ENCODE assay signal across 15 cellular contexts in the genomic region with DNA sequence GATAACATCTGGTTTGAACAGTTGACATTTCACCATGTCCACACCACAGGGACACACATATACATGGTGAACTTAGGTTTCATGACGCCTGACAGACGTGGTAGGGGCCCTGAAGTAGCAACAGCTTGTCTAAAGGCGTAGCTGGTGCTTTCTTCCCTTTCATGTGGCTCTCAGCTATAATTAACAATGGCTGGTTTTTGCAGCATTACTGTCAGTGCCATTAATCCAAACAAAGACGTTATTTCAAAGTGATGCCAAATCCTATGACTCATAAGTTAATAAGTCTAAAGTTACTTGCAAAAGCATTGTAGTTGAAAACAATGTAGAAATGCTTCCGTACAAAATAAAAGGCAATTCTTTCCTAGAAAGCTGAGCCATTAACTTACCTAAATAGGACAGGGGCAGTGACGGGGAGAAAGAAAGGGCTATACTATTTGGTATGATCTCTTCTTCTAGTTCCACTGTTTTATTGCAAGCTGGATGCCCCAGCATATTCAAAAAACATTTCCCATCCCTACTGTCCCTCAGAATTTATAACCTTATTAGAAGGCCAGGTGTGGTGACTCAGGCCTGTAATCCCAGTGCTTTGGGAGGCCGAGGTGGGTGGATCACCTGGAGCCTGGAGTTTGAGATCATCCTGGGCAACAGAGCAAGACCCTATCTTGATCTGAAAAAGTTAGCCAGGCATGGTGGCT.
DNase-seq lines count a peak whose midpoint lies in the region; ATAC-seq, FAIRE-seq and TF ChIP-seq lines count a peak whose summit lies in the region.
"Had no signal": no experiment of that assay in that cellular context is flagged by ENCODE, and none has a peak within 500 bp of the region (broad histone marks: within the 10 kb centered on the region; RNA-seq: fewer than 3 reads in every experiment).

No MANE protein-coding gene starts in this region.

- H3K36me3 Mint-ChIP-seq in HFFc6 (ENCODE audit: low read depth) = peaks cover 16% of the 10 kb centered on the region

- TF ChIP-seq CTCF in HFFc6 (IDR thresholded peaks at IDR 0.05) = no peak
- no peak for TF ChIP-seq CTCF in bronchial epithelial cell (IDR thresholded peaks at IDR 0.05; ENCODE audit: insufficient read depth, low read length, severe bottlenecking)
- no peak for TF ChIP-seq CTCF in GM10248 (IDR thresholded peaks at IDR 0.05; ENCODE audit: control extremely low read depth, extremely low read depth, low read depth, missing control alignments)

- H3K4me3 ChIP-seq in bronchial epithelial cell (ENCODE audit: low read depth, low read length) = no peak overlapping the region
- H3K4me3 ChIP-seq: BLaER1, psoas muscle, upper lobe of right lung had no signal

- FAIRE-seq in bronchial epithelial cell (lab: Jason Lieb, UNC) = no peak

- no peak overlapping the region for H3K27ac Mint-ChIP-seq in HFFc6
- H3K27ac Mint-ChIP-seq: activated naive CD8-positive, alpha-beta T cell treated with anti-CD3 and anti-CD28 coated beads for 36 hours had no signal

- no peaks in the 10 kb centered on the region for H3K36me3 ChIP-seq in bronchial epithelial cell (ENCODE audit: control insufficient read depth, insufficient read depth, low read length)
- H3K36me3 ChIP-seq: BLaER1, upper lobe of right lung had no signal

- POLR2A ChIA-PET in GM10248 (lab: Yijun Ruan, JAX) = no interaction called here

- H3K9me3 Mint-ChIP-seq in HFFc6 = no peaks in the 10 kb centered on the region

- ATAC-seq in HG03457 (IDR thresholded peaks at IDR 0.05; ENCODE audit: unreplicated experiment) = no peak
- ATAC-seq in HG02623 (IDR thresholded peaks at IDR 0.05; ENCODE audit: unreplicated experiment) = no peak
- ATAC-seq: psoas muscle, upper lobe of right lung had no signal

- no peaks in the 10 kb centered on the region; the same call in 1 of the 2 replicates for H3K27me3 Mint-ChIP-seq in HFFc6 (ENCODE audit: insufficient read depth)
- H3K27me3 Mint-ChIP-seq: activated naive CD8-positive, alpha-beta T cell treated with anti-CD3 and anti-CD28 coated beads for 36 hours had no signal

- DNase-seq in AG20443 (ENCODE audit: low spot score) (peak; percentile 55), HFFc6 (peak; percentile 29), bronchial epithelial cell (ENCODE audit: low read depth) (peak; percentile 20), iris pigment epithelial cell (ENCODE audit: low read depth) (peak; percentile 7), NCI-H526 (lab: John Stamatoyannopoulos, UW) (no peak), GM10248 (ENCODE audit: extremely low spot score) (no peak)
- DNase-seq: activated naive CD8-positive, alpha-beta T cell treated with anti-CD3 and anti-CD28 coated beads for 36 hours; NCI-H1105 treated with DMSO at 0.1 percent for 48 hours; NCI-H226; psoas muscle; stimulated activated CD4-positive, alpha-beta T cell treated with anti-CD3 and anti-CD28 coated beads, Interleukin-1b, Interleukin-23, amount 100 ng/mL, for 48 hours; upper lobe of right lung had no signal

- peaks cover 14% of the 10 kb centered on the region for H3K4me1 Mint-ChIP-seq in HFFc6 (ENCODE audit: low read depth)
- H3K4me1 Mint-ChIP-seq: activated naive CD8-positive, alpha-beta T cell treated with anti-CD3 and anti-CD28 coated beads for 36 hours had no signal

- no peaks in the 10 kb centered on the region for H3K27me3 ChIP-seq in bronchial epithelial cell (ENCODE audit: control insufficient read depth, insufficient read depth, low read length)
- H3K27me3 ChIP-seq: BLaER1, upper lobe of right lung had no signal

- CTCF ChIA-PET in GM10248 (lab: Yijun Ruan, JAX) = no interaction called here

- no peak overlapping the region for H3K4me3 Mint-ChIP-seq in HFFc6
- H3K4me3 Mint-ChIP-seq: activated naive CD8-positive, alpha-beta T cell treated with anti-CD3 and anti-CD28 coated beads for 36 hours had no signal

Comparison
In these comparisons a context has a peak if more than half of its experiments do, and no peak if none do; other contexts are left out.
1. DNase-seq: peak in AG20443 (single experiment), HFFc6 (single experiment), bronchial epithelial cell (single experiment) and iris pigment epithelial cell (single experiment); none in NCI-H526 (0 of 2) and GM10248 (single experiment).